8 cellular contexts compared by ENCODE assay signal in the genomic region with DNA sequence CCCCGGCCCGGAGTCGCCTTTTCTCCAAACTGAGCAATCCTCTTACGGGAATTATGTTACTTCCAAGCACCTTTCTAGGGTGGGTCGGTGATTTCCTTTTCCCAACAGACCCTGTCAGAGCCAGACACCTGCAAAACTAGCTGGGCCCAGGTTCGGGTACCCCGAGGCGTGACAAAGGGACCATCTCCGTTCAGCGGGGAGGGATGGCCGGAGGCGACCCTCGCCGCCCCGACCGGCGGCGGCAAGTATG. TPM values are rescaled to one million over a fixed set of nuclear protein-coding genes. Genes with fewer than 3 reads are reported as not detected.
A peak's percentile ranks its signal among the peaks of the same experiment; 100 is the strongest.
DNase-seq lines count a peak whose midpoint lies in the region; ATAC-seq and TF ChIP-seq lines count a peak whose summit lies in the region.

No MANE protein-coding gene starts in this region.

- no peaks in the 10 kb centered on the region for H3K27me3 ChIP-seq in DND-41 (ENCODE audit: insufficient read depth, low read length, poor library complexity)
- no peaks in the 10 kb centered on the region for H3K27me3 ChIP-seq in Peyer's patch
- H3K27me3 ChIP-seq in endodermal cell (ENCODE audit: control insufficient read depth, insufficient read depth, low read length, poor library complexity, severe bottlenecking) = no peaks in the 10 kb centered on the region

- H3K9me3 Mint-ChIP-seq in endodermal cell = peaks cover 12% of the 10 kb centered on the region
- no peaks in the 10 kb centered on the region for H3K9me3 Mint-ChIP-seq in osteocyte (ENCODE audit: unreplicated experiment)

- H3K4me1 Mint-ChIP-seq in endodermal cell = peaks cover 4% of the 10 kb centered on the region
- peaks cover 29% of the 10 kb centered on the region for H3K4me1 Mint-ChIP-seq in osteocyte (ENCODE audit: unreplicated experiment)

- H3K9ac ChIP-seq in DND-41 (ENCODE audit: low read depth, low read length) = peak overlapping the region; percentile 82
- H3K9ac ChIP-seq in endodermal cell (ENCODE audit: extremely low read depth, low read length, poor library complexity, severe bottlenecking) = peak overlapping the region; percentile 82

- H4K20me1 ChIP-seq in DND-41 (ENCODE audit: insufficient read depth, low read length) = peaks cover 38% of the 10 kb centered on the region

- H3K36me3 ChIP-seq in DND-41 (ENCODE audit: insufficient read depth, low read length) = peaks cover 30% of the 10 kb centered on the region
- H3K36me3 ChIP-seq in Peyer's patch = no peaks in the 10 kb centered on the region
- H3K36me3 ChIP-seq in endodermal cell (ENCODE audit: control insufficient read depth, insufficient read depth, low read length) = peaks cover 25% of the 10 kb centered on the region

- TF ChIP-seq CTCF in DND-41 (IDR thresholded peaks at IDR 0.05; ENCODE audit: borderline replicate concordance, extremely low read depth, low read length, poor library complexity, severe bottlenecking) (no peak), Peyer's patch (IDR thresholded peaks at IDR 0.05) (no peak), endodermal cell (conservative IDR thresholded peaks at IDR 0.05) (no peak), osteocyte (IDR thresholded peaks at IDR 0.05) (no peak)

- peak overlapping the region; percentile 81 for H3K27ac ChIP-seq in DND-41 (ENCODE audit: low read length)
- H3K27ac ChIP-seq in Peyer's patch = peak overlapping the region; percentile 80 to 95 (median 88)
- no peak overlapping the region for H3K27ac ChIP-seq in endodermal cell (ENCODE audit: low read depth, low read length)

- H3K9me3 ChIP-seq in DND-41 (ENCODE audit: insufficient read depth, low read length, severe bottlenecking) (no peaks in the 10 kb centered on the region), Peyer's patch (no peaks in the 10 kb centered on the region), endodermal cell (ENCODE audit: control insufficient read depth, low read length) (peaks cover 8% of the 10 kb centered on the region)

- H3K27me3 Mint-ChIP-seq in endodermal cell (ENCODE audit: insufficient read depth) = peaks cover 15% of the 10 kb centered on the region
- H3K27me3 Mint-ChIP-seq in osteocyte (ENCODE audit: unreplicated experiment) = no peaks in the 10 kb centered on the region

- no peak for TF ChIP-seq POLR2A in Peyer's patch (IDR thresholded peaks at IDR 0.05)

- H3K79me2 ChIP-seq in DND-41 (ENCODE audit: insufficient read depth, low read length) = peaks cover 54% of the 10 kb centered on the region

- peak overlapping the region; percentile 76 for H2AFZ ChIP-seq in DND-41 (ENCODE audit: low read depth, low read length)

- no peak for ATAC-seq in DND-41 (ENCODE audit: insufficient read depth, low read depth)
- no peak for ATAC-seq in HG03045 (IDR thresholded peaks at IDR 0.05; ENCODE audit: unreplicated experiment)
- no peak for ATAC-seq in GM19452 (IDR thresholded peaks at IDR 0.05; ENCODE audit: unreplicated experiment)

- H3K4me1 ChIP-seq in DND-41 (ENCODE audit: insufficient read depth, low read length) = peaks cover 47% of the 10 kb centered on the region
- H3K4me1 ChIP-seq in Peyer's patch = peaks cover 0 to 33% (median 0%) of the 10 kb centered on the region in 4 donors
- no peaks in the 10 kb centered on the region for H3K4me1 ChIP-seq in endodermal cell (ENCODE audit: control insufficient read depth, insufficient read depth, low read length)

- whole genome bisulfite sequencing in endodermal cell (ENCODE audit: insufficient coverage in 1 of 2, insufficient read length in 1 of 2), 2 experiments = 0% methylated on average over 10 to 17 of the region's 18 CpGs

- no peak for DNase-seq in DND-41
- DNase-seq in Peyer's patch = no peak
- no peak for DNase-seq in endodermal cell
- no peak for DNase-seq in osteocyte (ENCODE audit: extremely low spot score, unreplicated experiment)
- DNase-seq in cortex of kidney (lab: John Stamatoyannopoulos, UW) = no peak
- DNase-seq in NCI-H146 treated with DMSO at 0.1 percent for 48 hours (lab: John Stamatoyannopoulos, UW; ENCODE audit: unreplicated experiment) = no peak

- H3K4me2 ChIP-seq in DND-41 (ENCODE audit: insufficient read depth, low read length) = peak overlapping the region; percentile 91

- H3K4me3 Mint-ChIP-seq in endodermal cell = peak overlapping the region; percentile 83
- H3K4me3 Mint-ChIP-seq in osteocyte (ENCODE audit: unreplicated experiment) = peak overlapping the region; percentile 97

- peaks cover 15% of the 10 kb centered on the region for H3K36me3 Mint-ChIP-seq in endodermal cell (ENCODE audit: low read depth)
- peaks cover 4% of the 10 kb centered on the region for H3K36me3 Mint-ChIP-seq in osteocyte (ENCODE audit: unreplicated experiment)

- H3K27ac Mint-ChIP-seq in endodermal cell (peak overlapping the region; percentile 94), osteocyte (ENCODE audit: unreplicated experiment) (peak overlapping the region; percentile 94)

- H3K4me3 ChIP-seq in DND-41 (ENCODE audit: low read depth in 1 of 2, low read length in 2 of 2) (peak overlapping the region; percentile 98 to 100), Peyer's patch (peak overlapping the region; percentile 71 to 89 (median 82)), endodermal cell (ENCODE audit: low read length) (peak overlapping the region; percentile 90)

RNA-seq across cellular contexts. Expression of a gene that starts 0.4 kb away (rescaled TPM):
- total RNA-seq in Peyer's patch (100 to 1,000 TPM in 3 of 4 donors, 10 to 100 TPM in 1; 67.7 to 199 (median 110) TPM), endodermal cell (10 to 100 TPM; 63.3 to 72.1 TPM), osteocyte (59.8 and 60.4 TPM in 2 replicates)
- 120 TPM for polyA plus RNA-seq in endodermal cell (2013, experiment 1 of 2)
- 119 TPM for polyA plus RNA-seq in endodermal cell (2013, experiment 2 of 2)

RNA-seq across cellular contexts. Expression of a gene that starts 51.0 kb away (rescaled TPM):
- total RNA-seq in Peyer's patch = not detected
- total RNA-seq in endodermal cell = under 1 TPM in 1 of 2 donors, not detected in 1; 0.02 TPM
- polyA plus RNA-seq in endodermal cell (2013, experiment 1 of 2) = 0.04 TPM
- 0.04 TPM for polyA plus RNA-seq in endodermal cell (2013, experiment 2 of 2)
- not detected in 2 replicates for total RNA-seq in osteocyte
